15 cellular contexts compared by ENCODE assay signal in the genomic region with DNA sequence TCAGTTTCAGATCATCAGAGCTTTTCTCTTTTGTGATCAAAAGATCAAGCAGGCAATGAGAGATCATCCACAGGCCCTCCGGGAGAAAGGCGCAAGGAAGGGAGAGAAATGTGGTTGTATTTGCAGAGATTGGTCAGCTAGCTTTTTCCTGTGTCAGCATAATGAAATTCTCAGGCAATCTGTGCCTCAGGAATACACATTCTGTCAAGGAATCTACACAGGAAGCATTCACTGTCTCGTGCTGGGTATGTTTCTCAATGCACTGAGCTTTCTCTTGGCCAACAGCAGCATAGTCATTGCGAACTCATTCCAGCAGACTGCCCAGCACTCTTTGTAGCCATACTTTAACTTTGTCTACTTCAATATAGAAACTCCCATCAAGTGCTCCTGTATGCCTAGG.
DNase-seq lines count a peak whose midpoint lies in the region; ATAC-seq and TF ChIP-seq lines count a peak whose summit lies in the region.
"Had no signal": no experiment of that assay in that cellular context is flagged by ENCODE, and none has a peak within 500 bp of the region (broad histone marks: within the 10 kb centered on the region; RNA-seq: fewer than 3 reads in every experiment).

No MANE protein-coding gene starts in this region.

- H3K4me3 Mint-ChIP-seq in natural killer cell treated with Interleukin-12 subunit alpha and Interleukin-12 subunit beta and Interleukin-15 and Interleukin-18, amount 100 ng/mL, for 72 hours: peak overlapping the region; percentile 0
- no peak overlapping the region for H3K4me3 Mint-ChIP-seq in natural killer cell

- in situ Hi-C loops in SK-MEL-5 (cut with HindIII; ENCODE audit: low pct_unique_long_range_greater_than_20kb, low sequenced_read_pairs): no loop called here

- intact Hi-C loops in natural killer cell (cut with micrococcal nuclease): no loop called here

- no peak overlapping the region for H3K27ac Mint-ChIP-seq in natural killer cell treated with Interleukin-12 subunit alpha and Interleukin-12 subunit beta and Interleukin-15 and Interleukin-18, amount 100 ng/mL, for 72 hours
- peak overlapping the region in 1 of 2 donors; percentile 37 for H3K27ac Mint-ChIP-seq in natural killer cell

- no peak for TF ChIP-seq POLR2A in erythroblast (IDR thresholded peaks at IDR 0.05; ENCODE audit: low read length)

- H3K27me3 ChIP-seq in BE2C: no peaks in the 10 kb centered on the region
- H3K27me3 ChIP-seq: upper lobe of left lung had no signal

- H3K9me3 Mint-ChIP-seq in natural killer cell treated with Interleukin-12 subunit alpha and Interleukin-12 subunit beta and Interleukin-15 and Interleukin-18, amount 100 ng/mL, for 72 hours: no peaks in the 10 kb centered on the region
- H3K9me3 Mint-ChIP-seq in natural killer cell: no peaks in the 10 kb centered on the region

- H3K36me3 Mint-ChIP-seq in natural killer cell treated with Interleukin-12 subunit alpha and Interleukin-12 subunit beta and Interleukin-15 and Interleukin-18, amount 100 ng/mL, for 72 hours: no peaks in the 10 kb centered on the region
- no peaks in the 10 kb centered on the region for H3K36me3 Mint-ChIP-seq in natural killer cell

- no peak for TF ChIP-seq CTCF in natural killer cell (IDR thresholded peaks at IDR 0.05)
- TF ChIP-seq CTCF in BE2C (IDR thresholded peaks at IDR 0.05; ENCODE audit: low read depth, low read length): no peak

- DNase-seq in natural killer cell treated with Interleukin-12 subunit alpha and Interleukin-12 subunit beta and Interleukin-15 and Interleukin-18, amount 100 ng/mL, for 72 hours (ENCODE audit: low spot score): no peak
- DNase-seq in natural killer cell (no peak), SK-MEL-5 (ENCODE audit: low read depth, low spot score) (peak; percentile 5), fibroblast of peridontal ligament (ENCODE audit: extremely low read depth) (peak; percentile 87), erythroblast (lab: John Stamatoyannopoulos, UW) (no peak), putamen (ENCODE audit: low spot score) (no peak), BE2C (no peak)
- DNase-seq: activated CD4-positive, alpha-beta T cell treated with anti-CD3 and anti-CD28 coated beads, Interleukin-2, amount 50 U/mL, for 1 hour; activated gamma-delta T cell; NCI-H1436 treated with DMSO at 0.1 percent for 48 hours; NCI-H510A; PC-9; upper lobe of left lung had no signal

- H3K4me3 ChIP-seq in BE2C (ENCODE audit: low read depth, low read length): no peak overlapping the region
- H3K4me3 ChIP-seq: PC-9, upper lobe of left lung had no signal

- no peak for ATAC-seq in natural killer cell treated with Interleukin-12 subunit alpha and Interleukin-12 subunit beta and Interleukin-15 and Interleukin-18, amount 100 ng/mL, for 72 hours
- ATAC-seq in natural killer cell: no peak
- ATAC-seq in HG03354 (IDR thresholded peaks at IDR 0.05; ENCODE audit: poor library complexity, severe bottlenecking, unreplicated experiment): no peak
- ATAC-seq: esophagus mucosa had no signal

- H3K36me3 ChIP-seq in BE2C: no peaks in the 10 kb centered on the region
- H3K36me3 ChIP-seq: upper lobe of left lung had no signal

- peaks cover 4% of the 10 kb centered on the region for H3K4me1 ChIP-seq in BE2C

- H3K27me3 Mint-ChIP-seq in natural killer cell treated with Interleukin-12 subunit alpha and Interleukin-12 subunit beta and Interleukin-15 and Interleukin-18, amount 100 ng/mL, for 72 hours: no peaks in the 10 kb centered on the region
- peaks cover 0 to 2% of the 10 kb centered on the region in 2 donors for H3K27me3 Mint-ChIP-seq in natural killer cell (ENCODE audit: low read depth in 2 of 2)

- no peaks in the 10 kb centered on the region for H3K9me3 ChIP-seq in BE2C
- H3K9me3 ChIP-seq: upper lobe of left lung had no signal

- peaks cover 4 to 12% of the 10 kb centered on the region in 2 donors for H3K4me1 Mint-ChIP-seq in natural killer cell treated with Interleukin-12 subunit alpha and Interleukin-12 subunit beta and Interleukin-15 and Interleukin-18, amount 100 ng/mL, for 72 hours (ENCODE audit: low read depth in 2 of 2)
- H3K4me1 Mint-ChIP-seq in natural killer cell: peaks cover 0 to 17% of the 10 kb centered on the region in 2 donors

Comparison
In these comparisons a context has a peak if more than half of its experiments do, and no peak if none do; other contexts are left out.
1. DNase-seq: peak in SK-MEL-5 (single experiment) and fibroblast of peridontal ligament (single experiment); none in natural killer cell treated with Interleukin-12 subunit alpha and Interleukin-12 subunit beta and Interleukin-15 and Interleukin-18, amount 100 ng/mL, for 72 hours (single experiment), natural killer cell (single experiment), erythroblast (0 of 2), putamen (single experiment) and BE2C (single experiment).